In the genomic region with DNA sequence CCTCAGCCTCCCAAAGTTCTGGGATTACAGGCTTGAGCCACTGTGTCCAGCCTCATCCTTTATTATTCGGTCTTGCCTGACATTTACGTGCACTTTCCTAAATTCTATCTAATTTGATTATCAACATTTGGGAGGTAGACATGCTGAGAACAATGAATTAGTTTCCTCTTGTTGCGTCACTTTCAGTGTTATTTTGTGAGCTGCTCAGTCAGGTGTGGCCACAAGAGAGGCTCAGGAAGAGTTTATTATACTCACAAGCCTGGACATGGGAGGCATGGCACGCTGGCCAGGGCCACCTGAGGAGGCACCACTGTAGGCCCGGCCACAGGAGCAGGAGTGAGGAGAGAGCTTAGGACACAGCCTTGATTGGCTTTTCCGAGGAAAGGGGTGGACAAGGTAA, we compare ENCODE assay signal across 1 cellular context.
TF ChIP-seq lines count a peak whose summit lies in the region.

No MANE protein-coding gene starts in this region.

TF ChIP-seq in HepG2, 621 proteins besides CTCF, POLR2A, EP300 and RAD21:
- TF ChIP-seq CEBPB (IDR thresholded peaks at IDR 0.05; ENCODE audit: borderline replicate concordance, low read depth, low read length), result peak; percentile 38; the same call in 1 of the 2 replicates
- no peak for TF ChIP-seq ETV6 (CRISPR knock-in tag; conservative IDR thresholded peaks at IDR 0.05)
